Comparison of ENCODE assay signal across 2 cellular contexts in the genomic region with DNA sequence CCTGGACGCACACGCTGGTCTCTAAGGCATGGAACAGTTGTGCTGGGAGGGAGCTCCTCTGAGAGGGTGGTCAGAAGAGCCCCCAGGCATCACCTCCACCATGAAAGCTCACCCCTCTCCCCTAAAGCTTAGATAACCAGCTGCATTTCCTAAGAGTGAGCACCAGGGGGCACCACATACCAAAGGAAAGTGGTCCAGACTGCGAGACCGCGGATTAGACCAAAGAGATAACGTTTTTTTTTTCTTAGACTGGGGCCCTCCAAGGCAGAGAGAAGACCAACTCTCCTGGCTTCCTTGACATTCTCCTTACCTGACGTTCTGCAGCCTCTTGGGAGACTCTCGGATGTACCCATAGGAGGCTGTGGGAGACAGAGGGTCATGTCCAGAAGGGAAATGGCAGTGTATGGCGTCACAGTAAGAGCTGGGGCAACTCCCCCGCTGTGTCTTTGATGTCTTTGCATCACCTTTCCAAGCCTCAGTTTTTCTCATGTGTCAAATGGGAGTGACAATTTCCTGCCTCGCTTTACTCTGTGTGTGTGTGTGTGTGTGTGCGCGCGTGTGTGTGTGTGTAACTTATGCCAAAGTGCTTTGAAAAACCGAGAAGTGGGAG.
TF ChIP-seq lines count a peak whose summit lies in the region.

No MANE protein-coding gene starts in this region.

TF ChIP-seq in GM23338, 12 proteins besides CTCF, POLR2A, EP300 and RAD21 (continued from another document):
- no peak for TF ChIP-seq NANOG (IDR thresholded peaks at IDR 0.05; ENCODE audit: borderline replicate concordance)
- TF ChIP-seq, protein P1, sequence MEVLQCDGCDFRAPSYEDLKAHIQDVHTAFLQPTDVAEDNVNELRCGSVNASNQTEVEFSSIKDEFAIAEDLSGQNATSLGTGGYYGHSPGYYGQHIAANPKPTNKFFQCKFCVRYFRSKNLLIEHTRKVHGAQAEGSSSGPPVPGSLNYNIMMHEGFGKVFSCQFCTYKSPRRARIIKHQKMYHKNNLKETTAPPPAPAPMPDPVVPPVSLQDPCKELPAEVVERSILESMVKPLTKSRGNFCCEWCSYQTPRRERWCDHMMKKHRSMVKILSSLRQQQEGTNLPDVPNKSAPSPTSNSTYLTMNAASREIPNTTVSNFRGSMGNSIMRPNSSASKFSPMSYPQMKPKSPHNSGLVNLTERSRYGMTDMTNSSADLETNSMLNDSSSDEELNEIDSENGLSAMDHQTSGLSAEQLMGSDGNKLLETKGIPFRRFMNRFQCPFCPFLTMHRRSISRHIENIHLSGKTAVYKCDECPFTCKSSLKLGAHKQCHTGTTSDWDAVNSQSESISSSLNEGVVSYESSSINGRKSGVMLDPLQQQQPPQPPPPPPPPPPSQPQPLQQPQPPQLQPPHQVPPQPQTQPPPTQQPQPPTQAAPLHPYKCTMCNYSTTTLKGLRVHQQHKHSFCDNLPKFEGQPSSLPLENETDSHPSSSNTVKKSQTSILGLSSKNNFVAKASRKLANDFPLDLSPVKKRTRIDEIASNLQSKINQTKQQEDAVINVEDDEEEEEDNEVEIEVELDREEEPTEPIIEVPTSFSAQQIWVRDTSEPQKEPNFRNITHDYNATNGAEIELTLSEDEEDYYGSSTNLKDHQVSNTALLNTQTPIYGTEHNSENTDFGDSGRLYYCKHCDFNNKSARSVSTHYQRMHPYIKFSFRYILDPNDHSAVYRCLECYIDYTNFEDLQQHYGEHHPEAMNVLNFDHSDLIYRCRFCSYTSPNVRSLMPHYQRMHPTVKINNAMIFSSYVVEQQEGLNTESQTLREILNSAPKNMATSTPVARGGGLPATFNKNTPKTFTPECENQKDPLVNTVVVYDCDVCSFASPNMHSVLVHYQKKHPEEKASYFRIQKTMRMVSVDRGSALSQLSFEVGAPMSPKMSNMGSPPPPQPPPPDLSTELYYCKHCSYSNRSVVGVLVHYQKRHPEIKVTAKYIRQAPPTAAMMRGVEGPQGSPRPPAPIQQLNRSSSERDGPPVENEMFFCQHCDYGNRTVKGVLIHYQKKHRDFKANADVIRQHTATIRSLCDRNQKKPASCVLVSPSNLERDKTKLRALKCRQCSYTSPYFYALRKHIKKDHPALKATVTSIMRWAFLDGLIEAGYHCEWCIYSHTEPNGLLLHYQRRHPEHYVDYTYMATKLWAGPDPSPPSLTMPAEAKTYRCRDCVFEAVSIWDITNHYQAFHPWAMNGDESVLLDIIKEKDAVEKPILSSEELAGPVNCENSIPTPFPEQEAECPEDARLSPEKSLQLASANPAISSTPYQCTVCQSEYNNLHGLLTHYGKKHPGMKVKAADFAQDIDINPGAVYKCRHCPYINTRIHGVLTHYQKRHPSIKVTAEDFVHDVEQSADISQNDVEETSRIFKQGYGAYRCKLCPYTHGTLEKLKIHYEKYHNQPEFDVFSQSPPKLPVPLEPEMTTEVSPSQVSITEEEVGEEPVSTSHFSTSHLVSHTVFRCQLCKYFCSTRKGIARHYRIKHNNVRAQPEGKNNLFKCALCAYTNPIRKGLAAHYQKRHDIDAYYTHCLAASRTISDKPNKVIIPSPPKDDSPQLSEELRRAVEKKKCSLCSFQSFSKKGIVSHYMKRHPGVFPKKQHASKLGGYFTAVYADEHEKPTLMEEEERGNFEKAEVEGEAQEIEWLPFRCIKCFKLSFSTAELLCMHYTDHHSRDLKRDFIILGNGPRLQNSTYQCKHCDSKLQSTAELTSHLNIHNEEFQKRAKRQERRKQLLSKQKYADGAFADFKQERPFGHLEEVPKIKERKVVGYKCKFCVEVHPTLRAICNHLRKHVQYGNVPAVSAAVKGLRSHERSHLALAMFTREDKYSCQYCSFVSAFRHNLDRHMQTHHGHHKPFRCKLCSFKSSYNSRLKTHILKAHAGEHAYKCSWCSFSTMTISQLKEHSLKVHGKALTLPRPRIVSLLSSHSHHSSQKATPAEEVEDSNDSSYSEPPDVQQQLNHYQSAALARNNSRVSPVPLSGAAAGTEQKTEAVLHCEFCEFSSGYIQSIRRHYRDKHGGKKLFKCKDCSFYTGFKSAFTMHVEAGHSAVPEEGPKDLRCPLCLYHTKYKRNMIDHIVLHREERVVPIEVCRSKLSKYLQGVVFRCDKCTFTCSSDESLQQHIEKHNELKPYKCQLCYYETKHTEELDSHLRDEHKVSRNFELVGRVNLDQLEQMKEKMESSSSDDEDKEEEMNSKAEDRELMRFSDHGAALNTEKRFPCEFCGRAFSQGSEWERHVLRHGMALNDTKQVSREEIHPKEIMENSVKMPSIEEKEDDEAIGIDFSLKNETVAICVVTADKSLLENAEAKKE (CRISPR knock-in tag; IDR thresholded peaks at IDR 0.05), result no peak
TF ChIP-seq in GM23338: peak in this region for 0.

TF ChIP-seq in H1, 55 proteins besides CTCF, POLR2A, EP300 and RAD21:
- TF ChIP-seq YY1 (IDR thresholded peaks at IDR 0.05; ENCODE audit: low read depth, low read length) (peak; percentile 43; the same call in 1 of the 2 replicates), SP1 (IDR thresholded peaks at IDR 0.05; ENCODE audit: low read depth, low read length) (no peak)
- TF ChIP-seq, protein P2, sequence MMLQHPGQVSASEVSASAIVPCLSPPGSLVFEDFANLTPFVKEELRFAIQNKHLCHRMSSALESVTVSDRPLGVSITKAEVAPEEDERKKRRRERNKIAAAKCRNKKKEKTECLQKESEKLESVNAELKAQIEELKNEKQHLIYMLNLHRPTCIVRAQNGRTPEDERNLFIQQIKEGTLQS (IDR thresholded peaks at IDR 0.05; ENCODE audit: insufficient read depth, low read depth, low read length), result 0 out of 2 replicates have a peak, but pooled peaks have one; percentile 0
TF ChIP-seq in H1: peak in this region for 2.
